12 cellular contexts compared by ENCODE assay signal in the genomic region with DNA sequence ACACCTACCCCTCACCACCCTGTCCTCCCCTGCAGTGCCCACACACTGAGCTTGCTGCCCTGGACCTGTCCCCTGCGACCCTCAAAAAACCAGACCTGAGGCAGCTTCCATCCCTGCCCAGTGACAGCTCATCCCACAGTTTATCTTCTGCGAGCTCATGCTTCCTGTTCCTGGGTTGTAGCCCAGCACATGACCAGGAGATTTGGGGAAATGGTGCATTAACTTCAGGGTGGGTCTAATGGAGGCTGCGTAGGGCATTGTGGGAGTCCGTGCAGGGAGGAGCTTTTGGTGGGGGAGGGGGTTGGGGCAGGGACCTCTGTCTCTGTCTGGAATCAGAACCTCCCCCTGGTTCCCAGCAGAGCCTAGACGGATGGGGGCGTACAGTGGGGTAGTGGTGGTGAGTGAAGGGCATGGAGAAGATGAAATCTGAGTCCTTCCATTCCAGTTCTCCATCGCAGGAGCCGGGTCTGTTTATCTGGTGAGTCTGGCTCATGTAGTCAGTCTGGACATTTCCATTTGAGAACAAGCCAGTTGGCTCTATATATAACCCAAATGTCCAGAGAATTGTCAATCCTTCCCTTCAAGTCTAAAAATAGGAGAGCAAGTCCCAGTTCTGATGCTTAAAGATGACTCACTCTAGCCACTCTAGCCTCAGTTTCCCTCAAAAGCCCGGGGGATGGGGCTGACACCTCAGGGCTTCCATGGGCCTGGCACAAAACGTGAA.
A peak's percentile ranks its signal among the peaks of the same experiment; 100 is the strongest.
DNase-seq lines count a peak whose midpoint lies in the region; ATAC-seq, FAIRE-seq and TF ChIP-seq lines count a peak whose summit lies in the region.
"Had no signal": no experiment of that assay in that cellular context is flagged by ENCODE, and none has a peak within 500 bp of the region (broad histone marks: within the 10 kb centered on the region; RNA-seq: fewer than 3 reads in every experiment).

No MANE protein-coding gene starts in this region.

- H3K79me2 ChIP-seq in mesendoderm (ENCODE audit: control insufficient read depth, insufficient read depth, low read length) (no peaks in the 10 kb centered on the region), GM23338 (replicated peaks; ENCODE audit: insufficient read depth) (no peaks in the 10 kb centered on the region)

- H4K5ac ChIP-seq in mesendoderm (ENCODE audit: low read length), result no peak overlapping the region

- TF ChIP-seq POLR2A in NB4 (IDR thresholded peaks at IDR 0.05; ENCODE audit: extremely low read depth, insufficient read length), result no peak

- H2BK15ac ChIP-seq in mesendoderm (replicated peaks; ENCODE audit: low read depth), result no peak overlapping the region

- TF ChIP-seq CTCF in NB4 (IDR thresholded peaks at IDR 0.05; ENCODE audit: low read depth, low read length) (no peak), bronchial epithelial cell (IDR thresholded peaks at IDR 0.05; ENCODE audit: insufficient read depth, low read length, severe bottlenecking) (no peak), thoracic aorta (IDR thresholded peaks at IDR 0.05) (no peak), GM23338 (conservative IDR thresholded peaks at IDR 0.05; ENCODE audit: low read depth in 2 of 2) (no peak)

- H3K4me3 ChIP-seq in NB4 (ENCODE audit: low read depth, low read length) (no peak overlapping the region), bronchial epithelial cell (ENCODE audit: low read depth, low read length) (no peak overlapping the region), thoracic aorta (peak overlapping the region; percentile 3), mesendoderm (ENCODE audit: low read length) (no peak overlapping the region), GM23338 (no peak overlapping the region)

- peak; percentile 7 for FAIRE-seq in bronchial epithelial cell (lab: Jason Lieb, UNC)

- H3K4me1 Mint-ChIP-seq in GM23338, result peaks cover 2% of the 10 kb centered on the region
- H3K4me1 Mint-ChIP-seq in activated naive CD8-positive, alpha-beta T cell treated with anti-CD3 and anti-CD28 coated beads for 36 hours, result no peaks in the 10 kb centered on the region
- H3K4me1 Mint-ChIP-seq: CD8-positive, alpha-beta memory T cell had no signal

- H2AK5ac ChIP-seq in mesendoderm (ENCODE audit: low read length), result no peak overlapping the region

- H2BK5ac ChIP-seq in mesendoderm (ENCODE audit: low read length), result no peak overlapping the region

- ATAC-seq in thoracic aorta (ENCODE audit: insufficient number of reproducible peaks, low FRiP score, low read depth) (no peak), GM23338 (no peak)
- ATAC-seq: T-helper 17 cell had no signal

- no peaks in the 10 kb centered on the region for H3K36me3 ChIP-seq in bronchial epithelial cell (ENCODE audit: control insufficient read depth, insufficient read depth, low read length)
- H3K36me3 ChIP-seq in thoracic aorta, result no peaks in the 10 kb centered on the region
- H3K36me3 ChIP-seq in mesendoderm (ENCODE audit: control insufficient read depth, insufficient read depth, low read length), result no peaks in the 10 kb centered on the region
- H3K36me3 ChIP-seq in GM23338 (ENCODE audit: insufficient read depth), result no peaks in the 10 kb centered on the region

- H3K9me3 ChIP-seq in thoracic aorta, result no peaks in the 10 kb centered on the region

- no peak overlapping the region for H3K9ac ChIP-seq in mesendoderm (ENCODE audit: low read length)

- H3K9me2 ChIP-seq in GM23338 (ENCODE audit: insufficient read depth), result peaks cover 15% of the 10 kb centered on the region; the same call in 1 of the 2 replicates

- no peak overlapping the region for H3K4ac ChIP-seq in mesendoderm (ENCODE audit: low read depth, low read length)

- no peak overlapping the region for H3K27ac Mint-ChIP-seq in GM23338
- H3K27ac Mint-ChIP-seq in activated naive CD8-positive, alpha-beta T cell treated with anti-CD3 and anti-CD28 coated beads for 36 hours, result no peak overlapping the region
- H3K27ac Mint-ChIP-seq: activated T-cell treated with anti-CD3 and anti-CD28 coated beads, Interleukin-2, amount 50 U/mL, for 24 hours; CD8-positive, alpha-beta memory T cell; T-helper 17 cell had no signal

- no peak overlapping the region for H3K18ac ChIP-seq in mesendoderm (ENCODE audit: low read length)

- DNase-seq in NB4 (ENCODE audit: low read depth) (peak; percentile 16), bronchial epithelial cell (ENCODE audit: low read depth) (no peak), thoracic aorta (ENCODE audit: low spot score) (no peak), mesendoderm (no peak), GM23338 (ENCODE audit: low spot score) (no peak)
- DNase-seq in activated naive CD8-positive, alpha-beta T cell treated with anti-CD3 and anti-CD28 coated beads for 36 hours, result no peak
- DNase-seq: activated CD4-positive, alpha-beta T cell treated with anti-CD3 and anti-CD28 coated beads for 48 hours; activated T-cell treated with anti-CD3 and anti-CD28 coated beads, Interleukin-2, amount 50 U/mL, for 24 hours; CD8-positive, alpha-beta memory T cell; GF-D8; T-helper 17 cell had no signal

- H3K4me3 Mint-ChIP-seq in GM23338, result no peak overlapping the region
- H3K4me3 Mint-ChIP-seq in activated naive CD8-positive, alpha-beta T cell treated with anti-CD3 and anti-CD28 coated beads for 36 hours, result no peak overlapping the region
- H3K4me3 Mint-ChIP-seq: activated T-cell treated with anti-CD3 and anti-CD28 coated beads, Interleukin-2, amount 50 U/mL, for 24 hours; CD8-positive, alpha-beta memory T cell; T-helper 17 cell had no signal

- no peaks in the 10 kb centered on the region for H3F3A ChIP-seq in GM23338 (replicated peaks; ENCODE audit: low read depth)

- no peaks in the 10 kb centered on the region for H3K9me3 Mint-ChIP-seq in GM23338
- H3K9me3 Mint-ChIP-seq in activated naive CD8-positive, alpha-beta T cell treated with anti-CD3 and anti-CD28 coated beads for 36 hours, result no peaks in the 10 kb centered on the region
- H3K9me3 Mint-ChIP-seq: activated T-cell treated with anti-CD3 and anti-CD28 coated beads, Interleukin-2, amount 50 U/mL, for 24 hours; CD8-positive, alpha-beta memory T cell had no signal

- H3K56ac ChIP-seq in mesendoderm (ENCODE audit: low read length), result no peak overlapping the region

- no peak overlapping the region for H4K8ac ChIP-seq in mesendoderm (ENCODE audit: low read depth, low read length)

- H4K20me1 ChIP-seq in GM23338 (replicated peaks; ENCODE audit: insufficient read depth), result no peaks in the 10 kb centered on the region

- H3K27me3 Mint-ChIP-seq in GM23338 (ENCODE audit: insufficient read depth, low read depth, poor library complexity), result peaks cover 6% of the 10 kb centered on the region
- H3K27me3 Mint-ChIP-seq in activated naive CD8-positive, alpha-beta T cell treated with anti-CD3 and anti-CD28 coated beads for 36 hours, result peaks cover 5% of the 10 kb centered on the region

- H3K4me1 ChIP-seq in thoracic aorta (ENCODE audit: control insufficient read depth in 1 of 2, low read depth in 2 of 2) (peaks cover 29 to 69% of the 10 kb centered on the region in 2 donors), mesendoderm (ENCODE audit: control insufficient read depth, low read depth, low read length) (no peaks in the 10 kb centered on the region), GM23338 (ENCODE audit: insufficient read depth) (no peaks in the 10 kb centered on the region)

- no peak overlapping the region for H2AFZ ChIP-seq in GM23338

- no peaks in the 10 kb centered on the region for H3K79me1 ChIP-seq in mesendoderm (ENCODE audit: low read length)

- WGBS in mesendoderm (ENCODE audit: extremely low coverage, insufficient coverage, low lambda C conversion rate), result no CpG with 5 or more reads among the region's 10 CpGs

- no peaks in the 10 kb centered on the region for H3K27me3 ChIP-seq in bronchial epithelial cell (ENCODE audit: control insufficient read depth, insufficient read depth, low read length)
- no peaks in the 10 kb centered on the region for H3K27me3 ChIP-seq in layer of hippocampus (ENCODE audit: control insufficient read depth, insufficient read depth, low read length)
- no peaks in the 10 kb centered on the region for H3K27me3 ChIP-seq in thoracic aorta (replicated peaks; ENCODE audit: insufficient read depth)
- no peaks in the 10 kb centered on the region for H3K27me3 ChIP-seq in mesendoderm (ENCODE audit: insufficient read depth, low read length, poor library complexity)
- H3K27me3 ChIP-seq in GM23338 (ENCODE audit: insufficient read depth), result no peaks in the 10 kb centered on the region

- H3K4me2 ChIP-seq in mesendoderm (ENCODE audit: low read length), result no peak overlapping the region
- no peak overlapping the region for H3K4me2 ChIP-seq in GM23338

- H3K36me3 Mint-ChIP-seq in GM23338 (ENCODE audit: low read depth), result no peaks in the 10 kb centered on the region
- H3K36me3 Mint-ChIP-seq in activated naive CD8-positive, alpha-beta T cell treated with anti-CD3 and anti-CD28 coated beads for 36 hours, result no peaks in the 10 kb centered on the region
- H3K36me3 Mint-ChIP-seq: CD8-positive, alpha-beta memory T cell had no signal

- no peak overlapping the region for H2BK120ac ChIP-seq in mesendoderm (ENCODE audit: low read depth, low read length)

- H3K27ac ChIP-seq in layer of hippocampus (ENCODE audit: low read depth, low read length) (peak overlapping the region; percentile 52), thoracic aorta (peak overlapping the region; percentile 45 to 62), mesendoderm (ENCODE audit: low read depth, low read length) (no peak overlapping the region), GM23338 (ENCODE audit: low read depth) (no peak overlapping the region)

- H3K23ac ChIP-seq in mesendoderm (ENCODE audit: low read length), result no peak overlapping the region

Comparison
In these comparisons a context has a peak if more than half of its experiments do, and no peak if none do; other contexts are left out.
1. H3K27ac ChIP-seq: peak in layer of hippocampus (single experiment) and thoracic aorta (2 of 2); none in mesendoderm (single experiment) and GM23338 (single experiment).